ENCODE assay signal across 1 cellular context in the genomic region with DNA sequence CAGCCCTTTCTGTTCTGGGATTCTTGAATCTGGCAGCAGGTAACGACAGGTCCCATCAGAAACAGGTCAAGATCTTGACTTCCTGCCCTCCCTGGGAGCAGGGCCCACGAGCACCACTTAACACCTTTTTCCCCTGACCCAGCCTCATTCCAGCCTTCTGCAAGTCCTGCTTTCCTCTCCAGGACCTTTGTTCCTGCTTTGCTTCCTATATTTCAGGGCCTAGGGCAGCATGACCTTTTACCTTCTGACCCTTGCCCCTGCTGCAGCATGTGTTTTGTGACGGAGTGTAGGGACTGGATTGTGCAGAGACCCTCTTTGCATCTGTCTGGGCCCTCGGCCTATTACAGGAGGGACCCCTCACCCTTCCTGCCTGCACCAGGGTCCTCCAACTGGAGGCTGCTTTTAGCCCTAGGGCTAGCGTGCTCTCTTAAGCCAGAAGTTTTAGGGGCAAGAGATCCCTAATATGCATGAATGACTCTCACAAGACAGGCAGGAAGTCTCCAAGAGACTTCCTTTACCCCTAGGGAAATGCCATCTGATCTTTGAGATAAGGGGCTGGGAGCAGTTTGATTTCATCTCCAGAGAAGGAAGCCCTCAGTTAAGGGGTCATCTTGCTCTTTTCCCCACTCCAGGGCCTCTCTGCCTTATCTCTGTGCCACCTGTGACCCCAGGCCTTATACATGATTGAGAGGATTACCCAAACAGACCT.
TF ChIP-seq lines count a peak whose summit lies in the region.

No MANE protein-coding gene starts in this region.

TF ChIP-seq in HepG2, 621 proteins besides CTCF, POLR2A, EP300 and RAD21 (continued from another document and continues in another):
- TF ChIP-seq, protein P1, sequence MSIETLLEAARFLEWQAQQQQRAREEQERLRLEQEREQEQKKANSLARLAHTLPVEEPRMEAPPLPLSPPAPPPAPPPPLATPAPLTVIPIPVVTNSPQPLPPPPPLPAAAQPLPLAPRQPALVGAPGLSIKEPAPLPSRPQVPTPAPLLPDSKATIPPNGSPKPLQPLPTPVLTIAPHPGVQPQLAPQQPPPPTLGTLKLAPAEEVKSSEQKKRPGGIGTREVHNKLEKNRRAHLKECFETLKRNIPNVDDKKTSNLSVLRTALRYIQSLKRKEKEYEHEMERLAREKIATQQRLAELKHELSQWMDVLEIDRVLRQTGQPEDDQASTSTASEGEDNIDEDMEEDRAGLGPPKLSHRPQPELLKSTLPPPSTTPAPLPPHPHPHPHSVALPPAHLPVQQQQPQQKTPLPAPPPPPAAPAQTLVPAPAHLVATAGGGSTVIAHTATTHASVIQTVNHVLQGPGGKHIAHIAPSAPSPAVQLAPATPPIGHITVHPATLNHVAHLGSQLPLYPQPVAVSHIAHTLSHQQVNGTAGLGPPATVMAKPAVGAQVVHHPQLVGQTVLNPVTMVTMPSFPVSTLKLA (IDR thresholded peaks at IDR 0.05), result no peak
- TF ChIP-seq KLF12 (CRISPR knock-in tag; IDR thresholded peaks at IDR 0.05; ENCODE audit: borderline replicate concordance), result no peak
- no peak for TF ChIP-seq ZMAT3 (CRISPR knock-in tag; conservative IDR thresholded peaks at IDR 0.05)
- TF ChIP-seq, protein P2, sequence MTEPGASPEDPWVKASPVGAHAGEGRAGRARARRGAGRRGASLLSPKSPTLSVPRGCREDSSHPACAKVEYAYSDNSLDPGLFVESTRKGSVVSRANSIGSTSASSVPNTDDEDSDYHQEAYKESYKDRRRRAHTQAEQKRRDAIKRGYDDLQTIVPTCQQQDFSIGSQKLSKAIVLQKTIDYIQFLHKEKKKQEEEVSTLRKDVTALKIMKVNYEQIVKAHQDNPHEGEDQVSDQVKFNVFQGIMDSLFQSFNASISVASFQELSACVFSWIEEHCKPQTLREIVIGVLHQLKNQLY (CRISPR knock-in tag; IDR thresholded peaks at IDR 0.05), result no peak
- TF ChIP-seq ZSCAN29 (CRISPR knock-in tag; conservative IDR thresholded peaks at IDR 0.05), result no peak
- TF ChIP-seq, protein P3, sequence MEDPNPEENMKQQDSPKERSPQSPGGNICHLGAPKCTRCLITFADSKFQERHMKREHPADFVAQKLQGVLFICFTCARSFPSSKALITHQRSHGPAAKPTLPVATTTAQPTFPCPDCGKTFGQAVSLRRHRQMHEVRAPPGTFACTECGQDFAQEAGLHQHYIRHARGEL (CRISPR knock-in tag; IDR thresholded peaks at IDR 0.05), result no peak
- no peak for TF ChIP-seq ASH2L (IDR thresholded peaks at IDR 0.05; ENCODE audit: insufficient read length, low read depth, low read length)
- TF ChIP-seq RBM39 (IDR thresholded peaks at IDR 0.05; ENCODE audit: low read depth, low read length, poor library complexity, severe bottlenecking), result no peak
- TF ChIP-seq PTBP1 (IDR thresholded peaks at IDR 0.05; ENCODE audit: low read depth, low read length, poor library complexity, severe bottlenecking), result no peak
- TF ChIP-seq PHF21A (CRISPR knock-in tag; IDR thresholded peaks at IDR 0.05), result no peak
- no peak for TF ChIP-seq AKAP8 (CRISPR knock-in tag; IDR thresholded peaks at IDR 0.05)
- TF ChIP-seq, protein P4, sequence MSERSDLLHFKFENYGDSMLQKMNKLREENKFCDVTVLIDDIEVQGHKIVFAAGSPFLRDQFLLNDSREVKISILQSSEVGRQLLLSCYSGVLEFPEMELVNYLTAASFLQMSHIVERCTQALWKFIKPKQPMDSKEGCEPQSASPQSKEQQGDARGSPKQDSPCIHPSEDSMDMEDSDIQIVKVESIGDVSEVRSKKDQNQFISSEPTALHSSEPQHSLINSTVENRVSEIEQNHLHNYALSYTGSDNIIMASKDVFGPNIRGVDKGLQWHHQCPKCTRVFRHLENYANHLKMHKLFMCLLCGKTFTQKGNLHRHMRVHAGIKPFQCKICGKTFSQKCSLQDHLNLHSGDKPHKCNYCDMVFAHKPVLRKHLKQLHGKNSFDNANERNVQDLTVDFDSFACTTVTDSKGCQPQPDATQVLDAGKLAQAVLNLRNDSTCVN (CRISPR knock-in tag; IDR thresholded peaks at IDR 0.05; ENCODE audit: borderline replicate concordance), result no peak
- TF ChIP-seq, protein P5, sequence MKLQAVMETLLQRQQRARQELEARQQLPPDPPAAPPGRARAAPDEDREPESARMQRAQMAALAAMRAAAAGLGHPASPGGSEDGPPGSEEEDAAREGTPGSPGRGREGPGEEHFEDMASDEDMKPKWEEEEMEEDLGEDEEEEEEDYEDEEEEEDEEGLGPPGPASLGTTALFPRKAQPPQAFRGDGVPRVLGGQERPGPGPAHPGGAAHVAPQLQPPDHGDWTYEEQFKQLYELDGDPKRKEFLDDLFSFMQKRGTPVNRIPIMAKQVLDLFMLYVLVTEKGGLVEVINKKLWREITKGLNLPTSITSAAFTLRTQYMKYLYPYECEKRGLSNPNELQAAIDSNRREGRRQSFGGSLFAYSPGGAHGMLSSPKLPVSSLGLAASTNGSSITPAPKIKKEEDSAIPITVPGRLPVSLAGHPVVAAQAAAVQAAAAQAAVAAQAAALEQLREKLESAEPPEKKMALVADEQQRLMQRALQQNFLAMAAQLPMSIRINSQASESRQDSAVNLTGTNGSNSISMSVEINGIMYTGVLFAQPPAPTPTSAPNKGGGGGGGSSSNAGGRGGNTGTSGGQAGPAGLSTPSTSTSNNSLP (IDR thresholded peaks at IDR 0.05; ENCODE audit: low read depth, low read length), result no peak
- TF ChIP-seq ZSCAN21 (CRISPR knock-in tag; IDR thresholded peaks at IDR 0.05; ENCODE audit: borderline replicate concordance), result no peak
- no peak for TF ChIP-seq CBX5 (CRISPR knock-in tag; IDR thresholded peaks at IDR 0.05; ENCODE audit: borderline replicate concordance)
- TF ChIP-seq SP140L (CRISPR knock-in tag; IDR thresholded peaks at IDR 0.05; ENCODE audit: borderline replicate concordance), result no peak
- no peak for TF ChIP-seq ZNF124 (CRISPR knock-in tag; IDR thresholded peaks at IDR 0.05)
- TF ChIP-seq MAZ (IDR thresholded peaks at IDR 0.05; ENCODE audit: borderline replicate concordance, low read depth, low read length), result no peak
- TF ChIP-seq MAZ (CRISPR knock-in tag; IDR thresholded peaks at IDR 0.05; ENCODE audit: low read depth), result no peak
- no peak for TF ChIP-seq PLRG1 (conservative IDR thresholded peaks at IDR 0.05)
- TF ChIP-seq, protein P6, sequence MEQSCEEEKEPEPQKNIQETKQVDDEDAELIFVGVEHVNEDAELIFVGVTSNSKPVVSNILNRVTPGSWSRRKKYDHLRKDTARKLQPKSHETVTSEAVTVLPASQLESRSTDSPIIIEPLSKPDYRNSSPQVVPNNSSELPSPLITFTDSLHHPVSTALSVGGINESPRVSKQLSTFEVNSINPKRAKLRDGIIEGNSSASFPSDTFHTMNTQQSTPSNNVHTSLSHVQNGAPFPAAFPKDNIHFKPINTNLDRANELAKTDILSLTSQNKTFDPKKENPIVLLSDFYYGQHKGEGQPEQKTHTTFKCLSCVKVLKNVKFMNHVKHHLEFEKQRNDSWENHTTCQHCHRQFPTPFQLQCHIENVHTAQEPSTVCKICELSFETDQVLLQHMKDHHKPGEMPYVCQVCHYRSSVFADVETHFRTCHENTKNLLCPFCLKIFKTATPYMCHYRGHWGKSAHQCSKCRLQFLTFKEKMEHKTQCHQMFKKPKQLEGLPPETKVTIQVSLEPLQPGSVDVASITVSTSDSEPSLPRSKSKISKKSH (CRISPR knock-in tag; IDR thresholded peaks at IDR 0.05; ENCODE audit: borderline replicate concordance), result no peak
- TF ChIP-seq, protein P7, sequence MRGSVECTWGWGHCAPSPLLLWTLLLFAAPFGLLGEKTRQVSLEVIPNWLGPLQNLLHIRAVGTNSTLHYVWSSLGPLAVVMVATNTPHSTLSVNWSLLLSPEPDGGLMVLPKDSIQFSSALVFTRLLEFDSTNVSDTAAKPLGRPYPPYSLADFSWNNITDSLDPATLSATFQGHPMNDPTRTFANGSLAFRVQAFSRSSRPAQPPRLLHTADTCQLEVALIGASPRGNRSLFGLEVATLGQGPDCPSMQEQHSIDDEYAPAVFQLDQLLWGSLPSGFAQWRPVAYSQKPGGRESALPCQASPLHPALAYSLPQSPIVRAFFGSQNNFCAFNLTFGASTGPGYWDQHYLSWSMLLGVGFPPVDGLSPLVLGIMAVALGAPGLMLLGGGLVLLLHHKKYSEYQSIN (CRISPR knock-in tag; IDR thresholded peaks at IDR 0.05; ENCODE audit: borderline replicate concordance), result no peak
- TF ChIP-seq NPAS2 (CRISPR knock-in tag; IDR thresholded peaks at IDR 0.05; ENCODE audit: borderline replicate concordance), result no peak
- TF ChIP-seq HNF4A (CRISPR knock-in tag; IDR thresholded peaks at IDR 0.05), result peak; percentile 53
- TF ChIP-seq PPARG (CRISPR knock-in tag; conservative IDR thresholded peaks at IDR 0.05), result peak; percentile 68
- TF ChIP-seq, protein P8, sequence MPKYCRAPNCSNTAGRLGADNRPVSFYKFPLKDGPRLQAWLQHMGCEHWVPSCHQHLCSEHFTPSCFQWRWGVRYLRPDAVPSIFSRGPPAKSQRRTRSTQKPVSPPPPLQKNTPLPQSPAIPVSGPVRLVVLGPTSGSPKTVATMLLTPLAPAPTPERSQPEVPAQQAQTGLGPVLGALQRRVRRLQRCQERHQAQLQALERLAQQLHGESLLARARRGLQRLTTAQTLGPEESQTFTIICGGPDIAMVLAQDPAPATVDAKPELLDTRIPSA (CRISPR knock-in tag; IDR thresholded peaks at IDR 0.05; ENCODE audit: borderline replicate concordance), result no peak
- TF ChIP-seq, protein P9, sequence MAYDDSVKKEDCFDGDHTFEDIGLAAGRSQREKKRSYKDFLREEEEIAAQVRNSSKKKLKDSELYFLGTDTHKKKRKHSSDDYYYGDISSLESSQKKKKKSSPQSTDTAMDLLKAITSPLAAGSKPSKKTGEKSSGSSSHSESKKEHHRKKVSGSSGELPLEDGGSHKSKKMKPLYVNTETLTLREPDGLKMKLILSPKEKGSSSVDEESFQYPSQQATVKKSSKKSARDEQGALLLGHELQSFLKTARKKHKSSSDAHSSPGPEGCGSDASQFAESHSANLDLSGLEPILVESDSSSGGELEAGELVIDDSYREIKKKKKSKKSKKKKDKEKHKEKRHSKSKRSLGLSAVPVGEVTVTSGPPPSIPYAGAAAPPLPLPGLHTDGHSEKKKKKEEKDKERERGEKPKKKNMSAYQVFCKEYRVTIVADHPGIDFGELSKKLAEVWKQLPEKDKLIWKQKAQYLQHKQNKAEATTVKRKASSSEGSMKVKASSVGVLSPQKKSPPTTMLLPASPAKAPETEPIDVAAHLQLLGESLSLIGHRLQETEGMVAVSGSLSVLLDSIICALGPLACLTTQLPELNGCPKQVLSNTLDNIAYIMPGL (CRISPR knock-in tag; IDR thresholded peaks at IDR 0.05; ENCODE audit: borderline replicate concordance in 1 of 2, low read depth in 1 of 2), result no peak
- TF ChIP-seq SOX13 (IDR thresholded peaks at IDR 0.05), result no peak
- TF ChIP-seq SOX13 (CRISPR knock-in tag; conservative IDR thresholded peaks at IDR 0.05 in 1 of 2, IDR thresholded peaks at IDR 0.05 in 1 of 2), result no peak
- TF ChIP-seq ZNF30 (CRISPR knock-in tag; IDR thresholded peaks at IDR 0.05), result no peak
- TF ChIP-seq HES4 (CRISPR knock-in tag; IDR thresholded peaks at IDR 0.05; ENCODE audit: borderline replicate concordance), result no peak
- TF ChIP-seq ZNF253 (CRISPR knock-in tag; IDR thresholded peaks at IDR 0.05; ENCODE audit: borderline replicate concordance), result no peak
- TF ChIP-seq, protein P10, sequence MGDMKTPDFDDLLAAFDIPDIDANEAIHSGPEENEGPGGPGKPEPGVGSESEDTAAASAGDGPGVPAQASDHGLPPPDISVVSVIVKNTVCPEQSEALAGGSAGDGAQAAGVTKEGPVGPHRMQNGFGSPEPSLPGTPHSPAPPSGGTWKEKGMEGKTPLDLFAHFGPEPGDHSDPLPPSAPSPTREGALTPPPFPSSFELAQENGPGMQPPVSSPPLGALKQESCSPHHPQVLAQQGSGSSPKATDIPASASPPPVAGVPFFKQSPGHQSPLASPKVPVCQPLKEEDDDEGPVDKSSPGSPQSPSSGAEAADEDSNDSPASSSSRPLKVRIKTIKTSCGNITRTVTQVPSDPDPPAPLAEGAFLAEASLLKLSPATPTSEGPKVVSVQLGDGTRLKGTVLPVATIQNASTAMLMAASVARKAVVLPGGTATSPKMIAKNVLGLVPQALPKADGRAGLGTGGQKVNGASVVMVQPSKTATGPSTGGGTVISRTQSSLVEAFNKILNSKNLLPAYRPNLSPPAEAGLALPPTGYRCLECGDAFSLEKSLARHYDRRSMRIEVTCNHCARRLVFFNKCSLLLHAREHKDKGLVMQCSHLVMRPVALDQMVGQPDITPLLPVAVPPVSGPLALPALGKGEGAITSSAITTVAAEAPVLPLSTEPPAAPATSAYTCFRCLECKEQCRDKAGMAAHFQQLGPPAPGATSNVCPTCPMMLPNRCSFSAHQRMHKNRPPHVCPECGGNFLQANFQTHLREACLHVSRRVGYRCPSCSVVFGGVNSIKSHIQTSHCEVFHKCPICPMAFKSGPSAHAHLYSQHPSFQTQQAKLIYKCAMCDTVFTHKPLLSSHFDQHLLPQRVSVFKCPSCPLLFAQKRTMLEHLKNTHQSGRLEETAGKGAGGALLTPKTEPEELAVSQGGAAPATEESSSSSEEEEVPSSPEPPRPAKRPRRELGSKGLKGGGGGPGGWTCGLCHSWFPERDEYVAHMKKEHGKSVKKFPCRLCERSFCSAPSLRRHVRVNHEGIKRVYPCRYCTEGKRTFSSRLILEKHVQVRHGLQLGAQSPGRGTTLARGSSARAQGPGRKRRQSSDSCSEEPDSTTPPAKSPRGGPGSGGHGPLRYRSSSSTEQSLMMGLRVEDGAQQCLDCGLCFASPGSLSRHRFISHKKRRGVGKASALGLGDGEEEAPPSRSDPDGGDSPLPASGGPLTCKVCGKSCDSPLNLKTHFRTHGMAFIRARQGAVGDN (CRISPR knock-in tag; IDR thresholded peaks at IDR 0.05), result peak; percentile 51
- no peak for TF ChIP-seq ZNF670 (CRISPR knock-in tag; IDR thresholded peaks at IDR 0.05; ENCODE audit: borderline replicate concordance)
- peak; percentile 41; the same call in 1 of the 2 replicates for TF ChIP-seq ZNF292 (CRISPR knock-in tag; IDR thresholded peaks at IDR 0.05; ENCODE audit: borderline replicate concordance, low read depth)
- peak; percentile 92 for TF ChIP-seq NR2C2 (CRISPR knock-in tag; IDR thresholded peaks at IDR 0.05; ENCODE audit: borderline replicate concordance)
- TF ChIP-seq AGO2 (optimal IDR thresholded peaks at IDR 0.05; ENCODE audit: low read depth, low read length), result no peak
- no peak for TF ChIP-seq ZMYM4 (CRISPR knock-in tag; IDR thresholded peaks at IDR 0.05)
- TF ChIP-seq SETDB1 (CRISPR knock-in tag; IDR thresholded peaks at IDR 0.05; ENCODE audit: borderline replicate concordance), result no peak
- TF ChIP-seq, protein P11, sequence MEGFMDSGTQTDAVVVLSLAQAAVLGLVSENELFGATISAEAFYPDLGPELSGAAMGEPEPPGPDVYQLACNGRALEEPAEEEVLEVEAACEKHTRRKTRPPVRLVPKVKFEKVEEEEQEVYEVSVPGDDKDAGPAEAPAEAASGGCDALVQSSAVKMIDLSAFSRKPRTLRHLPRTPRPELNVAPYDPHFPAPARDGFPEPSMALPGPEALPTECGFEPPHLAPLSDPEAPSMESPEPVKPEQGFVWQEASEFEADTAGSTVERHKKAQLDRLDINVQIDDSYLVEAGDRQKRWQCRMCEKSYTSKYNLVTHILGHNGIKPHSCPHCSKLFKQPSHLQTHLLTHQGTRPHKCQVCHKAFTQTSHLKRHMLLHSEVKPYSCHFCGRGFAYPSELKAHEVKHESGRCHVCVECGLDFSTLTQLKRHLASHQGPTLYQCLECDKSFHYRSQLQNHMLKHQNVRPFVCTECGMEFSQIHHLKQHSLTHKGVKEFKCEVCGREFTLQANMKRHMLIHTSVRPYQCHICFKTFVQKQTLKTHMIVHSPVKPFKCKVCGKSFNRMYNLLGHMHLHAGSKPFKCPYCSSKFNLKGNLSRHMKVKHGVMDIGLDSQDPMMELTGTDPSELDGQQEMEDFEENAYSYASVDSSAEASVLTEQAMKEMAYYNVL (CRISPR knock-in tag; IDR thresholded peaks at IDR 0.05; ENCODE audit: borderline replicate concordance), result no peak
- no peak for TF ChIP-seq PAWR (CRISPR knock-in tag; IDR thresholded peaks at IDR 0.05; ENCODE audit: borderline replicate concordance)
- no peak for TF ChIP-seq ZNF652 (CRISPR knock-in tag; IDR thresholded peaks at IDR 0.05; ENCODE audit: borderline replicate concordance, low read depth)
